16 cellular contexts compared by ENCODE assay signal in genomic region chr21:22981819-22982218, GRCh38.
DNase-seq lines count a peak whose midpoint lies in the region; ATAC-seq and TF ChIP-seq lines count a peak whose summit lies in the region.
"Had no signal": no experiment of that assay in that cellular context is flagged by ENCODE, and none has a peak within 500 bp of the region (broad histone marks: within the 10 kb centered on the region; RNA-seq: fewer than 3 reads in every experiment).

No MANE protein-coding gene starts in this region.

- H3K27ac Mint-ChIP-seq in WTC11 (peak overlapping the region; percentile 93), nephron progenitor cell (peak overlapping the region; percentile 49)
- H3K27ac Mint-ChIP-seq in activated CD8-positive, alpha-beta memory T cell treated with anti-CD3 and anti-CD28 coated beads, Interleukin-2, amount 10 ng/mL, durations not matched to agents 7 days and 5 days, result no peak overlapping the region
- H3K27ac Mint-ChIP-seq: CD14-positive monocyte; CD4-positive, alpha-beta memory T cell had no signal

- H3K36me3 ChIP-seq in DND-41 (ENCODE audit: insufficient read depth, low read length), result no peaks in the 10 kb centered on the region
- no peaks in the 10 kb centered on the region for H3K36me3 ChIP-seq in HUES64 (ENCODE audit: insufficient read depth, low read length)

- CTCF ChIA-PET in WTC11 (lab: Charles Lee), result no interaction called here
- CTCF ChIA-PET in activated CD8-positive, alpha-beta memory T cell treated with anti-CD3 and anti-CD28 coated beads, Interleukin-2, amount 10 ng/mL, durations not matched to agents 7 days and 5 days (lab: Charles Lee), result no interaction called here

- H4K20me1 ChIP-seq in DND-41 (ENCODE audit: insufficient read depth, low read length), result no peaks in the 10 kb centered on the region

- ATAC-seq in DND-41 (ENCODE audit: insufficient read depth, low read depth), result no peak
- ATAC-seq in WTC11, result peak; percentile 94
- ATAC-seq in omental fat pad (ENCODE audit: low FRiP score), result no peak
- ATAC-seq in activated CD8-positive, alpha-beta memory T cell treated with anti-CD3 and anti-CD28 coated beads, Interleukin-2, amount 10 ng/mL, durations not matched to agents 7 days and 5 days, result no peak
- ATAC-seq: A549 had no signal

- H3K4me3 ChIP-seq in DND-41 (ENCODE audit: low read depth in 1 of 2, low read length in 2 of 2) (no peak overlapping the region), HUES64 (ENCODE audit: low read length) (peak overlapping the region; percentile 21)
- H3K4me3 ChIP-seq: A549, GM23248 had no signal

- DNase-seq in DND-41 (no peak), WTC11 (ENCODE audit: low spot score) (no peak), nephron progenitor cell (no peak), DMS153 treated with DMSO at 0.1 percent for 48 hours (lab: John Stamatoyannopoulos, UW; ENCODE audit: unreplicated experiment) (no peak), omental fat pad (ENCODE audit: low spot score) (no peak)
- no peak for DNase-seq in activated CD4-positive, alpha-beta T cell treated with anti-CD3 and anti-CD28 coated beads, Interleukin-2, amount 50 U/mL, for 48 hours
- no peak for DNase-seq in activated CD8-positive, alpha-beta memory T cell treated with anti-CD3 and anti-CD28 coated beads, Interleukin-2, amount 10 ng/mL, durations not matched to agents 7 days and 5 days
- DNase-seq: AML-193; CD4-positive, alpha-beta memory T cell; DMS53; GM23248; H7 had no signal

- H3K27me3 ChIP-seq in DND-41 (ENCODE audit: insufficient read depth, low read length, poor library complexity) (no peaks in the 10 kb centered on the region), HUES64 (ENCODE audit: insufficient read depth, low read length) (no peaks in the 10 kb centered on the region)

- 89% methylated on average over 4 of the region's 4 CpGs for WGBS in HUES64

- H3K9me3 ChIP-seq in DND-41 (ENCODE audit: insufficient read depth, low read length, severe bottlenecking) (no peaks in the 10 kb centered on the region), HUES64 (ENCODE audit: insufficient read depth, low read depth, low read length) (no peaks in the 10 kb centered on the region)
- H3K9me3 ChIP-seq: A549 had no signal

- H3K4me1 Mint-ChIP-seq in WTC11, result peaks cover 31% of the 10 kb centered on the region
- no peaks in the 10 kb centered on the region for H3K4me1 Mint-ChIP-seq in nephron progenitor cell
- H3K4me1 Mint-ChIP-seq in activated CD8-positive, alpha-beta memory T cell treated with anti-CD3 and anti-CD28 coated beads, Interleukin-2, amount 10 ng/mL, durations not matched to agents 7 days and 5 days, result no peaks in the 10 kb centered on the region
- H3K4me1 Mint-ChIP-seq: CD14-positive monocyte; CD4-positive, alpha-beta memory T cell had no signal

- POLR2A ChIA-PET in WTC11 (lab: Charles Lee), result no interaction called here

- H3K4me1 ChIP-seq in DND-41 (ENCODE audit: insufficient read depth, low read length) (no peaks in the 10 kb centered on the region), HUES64 (ENCODE audit: insufficient read depth, low read length) (peaks cover 21% of the 10 kb centered on the region)
- H3K4me1 ChIP-seq: A549 had no signal

- TF ChIP-seq CTCF in DND-41 (IDR thresholded peaks at IDR 0.05; ENCODE audit: borderline replicate concordance, extremely low read depth, low read length, poor library complexity, severe bottlenecking), result no peak
- no peak for TF ChIP-seq CTCF in WTC11 (IDR thresholded peaks at IDR 0.05)
- no peak for TF ChIP-seq CTCF in nephron progenitor cell (IDR thresholded peaks at IDR 0.05)
- TF ChIP-seq CTCF in omental fat pad (IDR thresholded peaks at IDR 0.05), result no peak

- no peaks in the 10 kb centered on the region for H3K36me3 Mint-ChIP-seq in WTC11
- no peaks in the 10 kb centered on the region for H3K36me3 Mint-ChIP-seq in nephron progenitor cell (ENCODE audit: low read depth)
- H3K36me3 Mint-ChIP-seq in activated CD8-positive, alpha-beta memory T cell treated with anti-CD3 and anti-CD28 coated beads, Interleukin-2, amount 10 ng/mL, durations not matched to agents 7 days and 5 days, result no peaks in the 10 kb centered on the region
- H3K36me3 Mint-ChIP-seq: CD14-positive monocyte; CD4-positive, alpha-beta memory T cell had no signal

- H3K27me3 Mint-ChIP-seq in WTC11 (ENCODE audit: low read depth), result no peaks in the 10 kb centered on the region; the same call in 1 of the 2 replicates
- no peaks in the 10 kb centered on the region for H3K27me3 Mint-ChIP-seq in nephron progenitor cell (ENCODE audit: low read depth, poor library complexity)
- H3K27me3 Mint-ChIP-seq in activated CD8-positive, alpha-beta memory T cell treated with anti-CD3 and anti-CD28 coated beads, Interleukin-2, amount 10 ng/mL, durations not matched to agents 7 days and 5 days, result no peaks in the 10 kb centered on the region
- H3K27me3 Mint-ChIP-seq: CD4-positive, alpha-beta memory T cell had no signal

- H3K9ac ChIP-seq in DND-41 (ENCODE audit: low read depth, low read length) (no peak overlapping the region), HUES64 (ENCODE audit: low read depth, low read length) (peak overlapping the region; percentile 11; the same call in 1 of the 2 replicates)
- H3K9ac ChIP-seq: GM23248 had no signal

- H3K4me3 Mint-ChIP-seq in WTC11 (peak overlapping the region; percentile 10), nephron progenitor cell (no peak overlapping the region)
- H3K4me3 Mint-ChIP-seq in activated CD8-positive, alpha-beta memory T cell treated with anti-CD3 and anti-CD28 coated beads, Interleukin-2, amount 10 ng/mL, durations not matched to agents 7 days and 5 days, result no peak overlapping the region
- H3K4me3 Mint-ChIP-seq: CD14-positive monocyte; CD4-positive, alpha-beta memory T cell had no signal

- no peaks in the 10 kb centered on the region for H3K79me2 ChIP-seq in DND-41 (ENCODE audit: insufficient read depth, low read length)

- peak overlapping the region; percentile 60 for H2AFZ ChIP-seq in DND-41 (ENCODE audit: low read depth, low read length)
- H2AFZ ChIP-seq: GM23248 had no signal

- no peak overlapping the region for H3K27ac ChIP-seq in DND-41 (ENCODE audit: low read length)
- H3K27ac ChIP-seq in HUES64 (ENCODE audit: low read depth, low read length), result peak overlapping the region; percentile 76; the same call in 1 of the 2 replicates
- H3K27ac ChIP-seq: 22Rv1, A549, GM23248 had no signal

- H3K9me3 Mint-ChIP-seq in WTC11 (peaks cover 6% of the 10 kb centered on the region), nephron progenitor cell (peaks cover 5% of the 10 kb centered on the region)
- H3K9me3 Mint-ChIP-seq in activated CD8-positive, alpha-beta memory T cell treated with anti-CD3 and anti-CD28 coated beads, Interleukin-2, amount 10 ng/mL, durations not matched to agents 7 days and 5 days (ENCODE audit: low read depth), result peaks cover 6% of the 10 kb centered on the region

- H3K4me2 ChIP-seq in DND-41 (ENCODE audit: insufficient read depth, low read length), result no peak overlapping the region
- H3K4me2 ChIP-seq: A549 had no signal

TF ChIP-seq in WTC11, 78 proteins besides CTCF, POLR2A, EP300 and RAD21:
- TF ChIP-seq NFE2L1 (CRISPR knock-in tag; IDR thresholded peaks at IDR 0.05) (no peak), MXD4 (CRISPR knock-in tag; IDR thresholded peaks at IDR 0.05; ENCODE audit: borderline replicate concordance) (no peak), ZNF671 (CRISPR knock-in tag; IDR thresholded peaks at IDR 0.05) (no peak), ZBTB21 (CRISPR knock-in tag; IDR thresholded peaks at IDR 0.05; ENCODE audit: borderline replicate concordance) (no peak)
